Comparison of ENCODE assay signal across 9 cellular contexts in genomic region chr1:156492591-156493080, GRCh38. TPM values are rescaled to one million over a fixed set of nuclear protein-coding genes. Genes with fewer than 3 reads are reported as not detected.
DNase-seq lines count a peak whose midpoint lies in the region; ATAC-seq, FAIRE-seq and TF ChIP-seq lines count a peak whose summit lies in the region.
"Had no signal": no experiment of that assay in that cellular context is flagged by ENCODE, and none has a peak within 500 bp of the region (broad histone marks: within the 10 kb centered on the region; RNA-seq: fewer than 3 reads in every experiment).

No MANE protein-coding gene starts in this region.

- RAD21 ChIA-PET in GM12878 (lab: Charles Lee; ENCODE audit: unreplicated experiment), result interaction anchor here (0.5 to 13.6 kb wide), 8 partner anchors 10 to 228 kb away, joined by 4 to 323 read pairs (median 10); partner anchors contain the start of gene MEF2D

- peak overlapping the region; percentile 11 to 95 (median 86) for H3K27ac Mint-ChIP-seq in CD4-positive, alpha-beta memory T cell
- H3K27ac Mint-ChIP-seq in naive thymus-derived CD8-positive, alpha-beta T cell, result peak overlapping the region; percentile 82 to 99 (median 94)

- H3K9me3 Mint-ChIP-seq in CD4-positive, alpha-beta memory T cell, result no peaks in the 10 kb centered on the region
- H3K9me3 Mint-ChIP-seq in naive thymus-derived CD8-positive, alpha-beta T cell, result no peaks in the 10 kb centered on the region

- ATAC-seq in GM12878, result peak; percentile 11
- no peak for ATAC-seq in naive thymus-derived CD8-positive, alpha-beta T cell
- no peak for ATAC-seq in HG03159 (IDR thresholded peaks at IDR 0.05; ENCODE audit: unreplicated experiment)
- ATAC-seq in GM19455 (IDR thresholded peaks at IDR 0.05; ENCODE audit: unreplicated experiment), result no peak

- BruUV-seq in GM12878 (replicated peaks; lab: Mats Ljungman, UMichigan), result no TSS peak

- no peaks in the 10 kb centered on the region for H3K27me3 Mint-ChIP-seq in CD4-positive, alpha-beta memory T cell
- H3K27me3 Mint-ChIP-seq in naive thymus-derived CD8-positive, alpha-beta T cell, result no peaks in the 10 kb centered on the region

- no peaks in the 10 kb centered on the region for H3K9me3 ChIP-seq in CD4-positive, alpha-beta memory T cell (ENCODE audit: control insufficient read depth in 1 of 2, low read length in 2 of 2)
- H3K9me3 ChIP-seq in GM12878 (replicated peaks; ENCODE audit: control insufficient read depth, insufficient read depth, low read length), result no peaks in the 10 kb centered on the region

- H3K4me1 ChIP-seq in CD4-positive, alpha-beta memory T cell (ENCODE audit: insufficient read depth, low read length), result peaks cover 100% of the 10 kb centered on the region
- peaks cover 100% of the 10 kb centered on the region for H3K4me1 ChIP-seq in KMS-11 (ENCODE audit: low read depth, poor library complexity, severe bottlenecking)
- H3K4me1 ChIP-seq in GM12878 (ENCODE audit: control insufficient read depth, insufficient read depth, low read length), result peaks cover 90% of the 10 kb centered on the region

- no peaks in the 10 kb centered on the region for H3K27me3 ChIP-seq in CD4-positive, alpha-beta memory T cell (ENCODE audit: insufficient read depth, low read length)
- H3K27me3 ChIP-seq in KMS-11 (ENCODE audit: insufficient read depth, low read depth) (no peaks in the 10 kb centered on the region), GM12878 (replicated peaks in 1 of 2; ENCODE audit: control insufficient read depth in 2 of 2, insufficient read depth in 2 of 2, low read length in 1 of 2) (no peaks in the 10 kb centered on the region)

- H2AFZ ChIP-seq in KMS-11 (ENCODE audit: low read depth) (no peak overlapping the region), GM12878 (ENCODE audit: control insufficient read depth, low read depth, low read length) (no peak overlapping the region)

- POLR2A ChIA-PET in CD4-positive, alpha-beta memory T cell (lab: Charles Lee; ENCODE audit: partially characterized antibody), result interaction anchor here (1.9 to 14.5 kb wide), 2 partner anchors 11 to 12 kb away, joined by 7 to 376 read pairs; partner anchors contain the start of gene MEF2D
- POLR2A ChIA-PET in GM12878 (lab: Charles Lee), result interaction anchor here (0.6 to 23.9 kb wide), 8 partner anchors 8 to 168 kb away, joined by 3 to 630 read pairs (median 8); partner anchors contain the start of genes MEF2D and NAXE
- POLR2A ChIA-PET in naive thymus-derived CD8-positive, alpha-beta T cell (lab: Charles Lee), result interaction anchor here (0.7 to 15.0 kb wide), 5 partner anchors 6 to 89 kb away, joined by 3 to 359 read pairs (median 11); partner anchors contain the start of gene MEF2D

- H3K4me3 Mint-ChIP-seq in CD4-positive, alpha-beta memory T cell, result peak overlapping the region; percentile 22 to 84 (median 68)
- H3K4me3 Mint-ChIP-seq in naive thymus-derived CD8-positive, alpha-beta T cell, result peak overlapping the region; percentile 54 to 83 (median 74)

- CTCF ChIA-PET in CD4-positive, alpha-beta memory T cell (lab: Charles Lee; ENCODE audit: partially characterized antibody), result interaction anchor here (5.9 to 14.7 kb wide), 2 partner anchors 7 to 11 kb away, joined by 55 to 257 read pairs; partner anchors contain the start of gene MEF2D
- CTCF ChIA-PET in GM12878 (lab: Yijun Ruan, JAX), result interaction anchor here (1.0 to 8.0 kb wide), 7 partner anchors 8 to 115 kb away, joined by 3 to 175 read pairs (median 25); partner anchors contain the start of gene MEF2D

- in situ Hi-C loops in GM12878 (cut with MboI), result no loop called here

- H3K27ac ChIP-seq in CD4-positive, alpha-beta memory T cell (ENCODE audit: low read depth, low read length), result peak overlapping the region; percentile 12
- peak overlapping the region; percentile 70 for H3K27ac ChIP-seq in KMS-11
- H3K27ac ChIP-seq in GM12878 (ENCODE audit: control insufficient read depth, insufficient read depth), result peak overlapping the region; percentile 96

- no peak for TF ChIP-seq RAD21 in GM12878 (IDR thresholded peaks at IDR 0.05; ENCODE audit: insufficient read depth, low read depth, low read length)

- H3K9ac ChIP-seq in KMS-11 (peak overlapping the region; percentile 3; the same call in 1 of the 2 replicates), GM12878 (ENCODE audit: control insufficient read depth, insufficient read depth, low read length) (peak overlapping the region; percentile 79)

- H3K79me2 ChIP-seq in KMS-11 (ENCODE audit: insufficient read depth, low read depth) (peaks cover 99% of the 10 kb centered on the region), GM12878 (ENCODE audit: control insufficient read depth, insufficient read depth, low read length) (peaks cover 100% of the 10 kb centered on the region)

- DNase-seq in CD4-positive, alpha-beta memory T cell, result no peak
- DNase-seq in GM12878 (ENCODE audit: low read depth, low spot score) (no peak), NCI-H1048 (lab: John Stamatoyannopoulos, UW) (no peak), SHP77 treated with DMSO at 0.1 percent for 48 hours (lab: John Stamatoyannopoulos, UW) (no peak)
- no peak for DNase-seq in naive thymus-derived CD8-positive, alpha-beta T cell
- DNase-seq: NCI-H226 had no signal

- intact Hi-C loops in CD4-positive, alpha-beta memory T cell (cut with micrococcal nuclease), result no loop called here
- intact Hi-C loops in GM12878 (cut with micrococcal nuclease; ENCODE audit: unreplicated experiment), result no loop called here

- H3K4me1 Mint-ChIP-seq in CD4-positive, alpha-beta memory T cell, result peaks cover 81 to 100% (median 92%) of the 10 kb centered on the region in 4 donors
- H3K4me1 Mint-ChIP-seq in naive thymus-derived CD8-positive, alpha-beta T cell, result peaks cover 74 to 100% (median 99%) of the 10 kb centered on the region in 4 donors

- peak; percentile 18; the same call in 1 of the 2 replicates for TF ChIP-seq POLR2A in GM12878 (IDR thresholded peaks at IDR 0.05; ENCODE audit: low read depth, low read length)

- no peak overlapping the region for H3K4me3 ChIP-seq in CD4-positive, alpha-beta memory T cell (ENCODE audit: low read length in 2 of 2)
- H3K4me3 ChIP-seq in KMS-11 (IDR thresholded peaks at IDR 0.05; ENCODE audit: insufficient read depth, low read depth, low read length), result no peak overlapping the region
- H3K4me3 ChIP-seq in GM12878, result peak overlapping the region; percentile 48

- peak overlapping the region; percentile 99 for H3K4me2 ChIP-seq in KMS-11
- peak overlapping the region; percentile 82 for H3K4me2 ChIP-seq in GM12878 (ENCODE audit: control insufficient read depth, insufficient read depth)

- 3% methylated on average over 7 of the region's 7 CpGs for WGBS in GM12878 (ENCODE audit: insufficient coverage, insufficient replicate concordance, low lambda C conversion rate, missing lambda C conversion rate)

- H3K36me3 Mint-ChIP-seq in CD4-positive, alpha-beta memory T cell, result peaks cover 4 to 45% of the 10 kb centered on the region in 2 donors
- peaks cover 0 to 27% (median 4%) of the 10 kb centered on the region in 3 donors for H3K36me3 Mint-ChIP-seq in naive thymus-derived CD8-positive, alpha-beta T cell

- H4K20me1 ChIP-seq in KMS-11 (ENCODE audit: insufficient read depth) (peaks cover 8% of the 10 kb centered on the region; the same call in 1 of the 2 replicates), GM12878 (ENCODE audit: control insufficient read depth, insufficient read depth) (no peaks in the 10 kb centered on the region)

- SMC1A ChIA-PET in GM12878 (lab: Charles Lee; ENCODE audit: uncharacterized antibody, unreplicated experiment), result interaction anchor here (0.7 to 21.2 kb wide), 6 partner anchors 10 to 71 kb away, joined by 3 to 460 read pairs (median 5); partner anchors contain the start of gene MEF2D

- no peak for FAIRE-seq in GM12878 (lab: Jason Lieb, UNC)

- H3K36me3 ChIP-seq in CD4-positive, alpha-beta memory T cell (ENCODE audit: insufficient read depth, low read length), result peaks cover 8% of the 10 kb centered on the region
- H3K36me3 ChIP-seq in KMS-11 (ENCODE audit: insufficient read depth) (no peaks in the 10 kb centered on the region; the same call in 1 of the 2 replicates), GM12878 (ENCODE audit: control insufficient read depth in 2 of 2, insufficient read depth in 2 of 2, low read length in 1 of 2) (peaks cover 2 to 7% of the 10 kb centered on the region in 2 experiments; a peak in 2 of 4 replicates)

- TF ChIP-seq EP300 in GM12878 (IDR thresholded peaks at IDR 0.05; ENCODE audit: borderline replicate concordance in 1 of 2, control insufficient read depth in 1 of 2, low read depth in 2 of 2, low read length in 2 of 2), result peak; percentile 69 to 76; a peak in 3 of 4 replicates

- no peak for TF ChIP-seq CTCF in KMS-11 (conservative IDR thresholded peaks at IDR 0.05; ENCODE audit: low read depth, low read length)
- no peak for TF ChIP-seq CTCF in GM12878 (IDR thresholded peaks at IDR 0.05 in 2 of 3, conservative IDR thresholded peaks at IDR 0.05 in 1 of 3; ENCODE audit: control insufficient read depth in 2 of 3, extremely low read depth in 1 of 3, insufficient read depth in 1 of 3, low read depth in 3 of 3, low read length in 3 of 3)

RNA-seq across cellular contexts. Expression of gene MEF2D, which starts 7.9 kb away (rescaled TPM):
- total RNA-seq in CD4-positive, alpha-beta memory T cell, result 10 to 100 TPM; 65.0 to 69.6 TPM
- 10 to 100 TPM in 1 of 2 donors, 1 to 10 TPM in 1; 4.2 to 13.8 TPM for polyA plus RNA-seq in CD4-positive, alpha-beta memory T cell
- 44.6 and 59.9 TPM in 2 replicates for total RNA-seq in GM12878 (2013; cell fraction: nucleolus; rRNA removed)
- 13.8 and 17.1 TPM in 2 replicates for total RNA-seq in GM12878 (2014; rRNA removed)
- 8.1 and 9.1 TPM in 2 replicates for total RNA-seq in GM12878 (2014; rRNA removed; fragmentation: Illumina TruSeq; extraction: Trizol)
- 47.3 and 53.0 TPM in 2 replicates for total RNA-seq in GM12878 (2021)
- 10.6 TPM for polyA plus RNA-seq in GM12878 (2011; ENCODE audit: low read depth)
- polyA plus RNA-seq in GM12878 (2011; rRNA removed), result 4.7 and 12.0 TPM in 2 replicates
- 16.5 and 18.1 TPM in 2 replicates for polyA plus RNA-seq in GM12878 (2011; cell fraction: cytosol; rRNA removed)
- 34.0 and 52.7 TPM in 2 replicates for polyA plus RNA-seq in GM12878 (2011; cell fraction: nucleus; rRNA removed)
- 27.0 and 28.1 TPM in 2 replicates for polyA plus RNA-seq in GM12878 (2012)
- polyA plus RNA-seq in GM12878 (2014; fragmentation: Illumina TruSeq; extraction: Trizol), result 11.2 and 16.5 TPM in 2 replicates
- polyA plus RNA-seq in GM12878 (2014; fragmentation: Nextera tagmentation; extraction: Ambion mirVana), result 1 to 10 TPM in 1 of 2 experiments, under 1 TPM in 1; 0.61 to 1.3 TPM
- 23.7 and 26.4 TPM in 2 replicates for polyA plus RNA-seq in GM12878 (2014; rRNA removed)
- 10 to 100 TPM; 38.2 to 44.2 TPM for polyA plus RNA-seq in GM12878 (2016; fragmentation: Nextera tagmentation; extraction: Ambion mirVana)
- 13.3 and 13.9 TPM in 2 replicates for polyA minus RNA-seq in GM12878 (2011; rRNA and poly(A)+ RNA removed)
- polyA minus RNA-seq in GM12878 (2011; cell fraction: cytosol; rRNA and poly(A)+ RNA removed), result 14.3 and 15.9 TPM in 2 replicates
- polyA minus RNA-seq in GM12878 (2011; cell fraction: nucleus; rRNA and poly(A)+ RNA removed), result 11.0 and 24.5 TPM in 2 replicates
- total RNA-seq in naive thymus-derived CD8-positive, alpha-beta T cell, result 10 to 100 TPM; 69.4 to 73.2 TPM
- 10 to 100 TPM in 1 of 3 donors, 1 to 10 TPM in 2; 6.4 to 12.6 (median 6.7) TPM for polyA plus RNA-seq in naive thymus-derived CD8-positive, alpha-beta T cell

Comparison
In these comparisons a context has a peak if more than half of its experiments do, and no peak if none do; other contexts are left out.
1. H3K27ac ChIP-seq: peak in every context shown above with its lines; median percentile 96 in GM12878; 70 in KMS-11; 12 in CD4-positive, alpha-beta memory T cell.